1 cellular context compared by ENCODE assay signal in genomic region chr16:30499284-30499683, GRCh38.
TF ChIP-seq lines count a peak whose summit lies in the region.

No MANE protein-coding gene starts in this region.

TF ChIP-seq in IMR-90, 13 proteins besides CTCF, POLR2A, EP300 and RAD21:
- TF ChIP-seq FOS (IDR thresholded peaks at IDR 0.05; ENCODE audit: low read depth, low read length): no peak
- TF ChIP-seq NFE2L2 (IDR thresholded peaks at IDR 0.05; ENCODE audit: low read depth, low read length): no peak
- TF ChIP-seq BHLHE40 (IDR thresholded peaks at IDR 0.05; ENCODE audit: low read depth, low read length): no peak
- no peak for TF ChIP-seq MAZ (IDR thresholded peaks at IDR 0.05; ENCODE audit: borderline replicate concordance, low read depth, low read length)
- TF ChIP-seq, protein P1, sequence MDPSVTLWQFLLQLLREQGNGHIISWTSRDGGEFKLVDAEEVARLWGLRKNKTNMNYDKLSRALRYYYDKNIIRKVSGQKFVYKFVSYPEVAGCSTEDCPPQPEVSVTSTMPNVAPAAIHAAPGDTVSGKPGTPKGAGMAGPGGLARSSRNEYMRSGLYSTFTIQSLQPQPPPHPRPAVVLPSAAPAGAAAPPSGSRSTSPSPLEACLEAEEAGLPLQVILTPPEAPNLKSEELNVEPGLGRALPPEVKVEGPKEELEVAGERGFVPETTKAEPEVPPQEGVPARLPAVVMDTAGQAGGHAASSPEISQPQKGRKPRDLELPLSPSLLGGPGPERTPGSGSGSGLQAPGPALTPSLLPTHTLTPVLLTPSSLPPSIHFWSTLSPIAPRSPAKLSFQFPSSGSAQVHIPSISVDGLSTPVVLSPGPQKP (IDR thresholded peaks at IDR 0.05; ENCODE audit: borderline replicate concordance, low read depth, low read length): no peak
- no peak for TF ChIP-seq RFX5 (IDR thresholded peaks at IDR 0.05; ENCODE audit: low read depth, low read length)
- TF ChIP-seq RCOR1 (IDR thresholded peaks at IDR 0.05; ENCODE audit: insufficient replicate concordance, low read length): no peak
- no peak for TF ChIP-seq USF2 (IDR thresholded peaks at IDR 0.05; ENCODE audit: low read depth, low read length)
- TF ChIP-seq MXI1 (IDR thresholded peaks at IDR 0.05; ENCODE audit: borderline replicate concordance, low read depth, low read length): no peak
- no peak for TF ChIP-seq CEBPB (IDR thresholded peaks at IDR 0.05; ENCODE audit: low read depth, low read length)
- no peak for TF ChIP-seq CHD1 (IDR thresholded peaks at IDR 0.05; ENCODE audit: low read depth, low read length)
- no peak for TF ChIP-seq MAFK (IDR thresholded peaks at IDR 0.05; ENCODE audit: low read depth, low read length)
- no peak for TF ChIP-seq SMC3 (IDR thresholded peaks at IDR 0.05; ENCODE audit: low read depth, low read length)
